33 cellular contexts compared by ENCODE assay signal in the genomic region with DNA sequence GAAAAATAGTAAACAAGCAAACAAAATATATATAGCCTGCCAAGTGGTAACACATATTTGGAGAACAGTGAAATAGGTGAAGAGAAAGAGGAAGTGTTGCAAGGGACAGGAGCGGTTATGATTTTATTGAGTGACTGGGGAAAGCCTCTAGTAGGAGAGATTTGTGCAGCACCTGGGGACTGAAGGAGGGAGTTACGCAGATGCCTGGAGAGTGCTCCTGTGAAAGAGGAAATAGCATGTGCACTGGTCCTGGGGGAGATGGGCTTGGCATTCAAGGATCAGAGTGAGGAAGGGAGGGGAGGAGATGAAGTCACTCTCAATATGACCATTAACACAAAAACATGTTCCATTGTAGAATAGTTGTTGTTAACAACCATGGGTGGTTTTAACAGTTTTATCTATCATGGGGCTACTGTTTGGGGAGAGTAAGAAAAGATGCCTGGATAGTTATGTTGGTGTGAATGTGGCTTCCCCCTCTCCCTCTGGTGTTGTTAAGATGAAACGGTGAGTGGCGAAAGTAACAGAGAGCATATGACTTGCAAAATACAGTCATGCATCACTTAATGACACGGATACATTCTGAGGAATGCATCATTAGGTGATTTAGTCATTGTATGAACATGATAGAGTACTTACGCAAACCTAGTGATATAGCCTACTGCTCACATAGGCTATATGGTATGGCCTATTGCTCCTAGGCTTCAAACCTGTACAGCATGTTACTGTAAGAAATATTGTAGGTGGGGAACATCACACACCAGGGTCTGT.
"Had no signal": no experiment of that assay in that cellular context is flagged by ENCODE, and none has a peak within 500 bp of the region (broad histone marks: within the 10 kb centered on the region; RNA-seq: fewer than 3 reads in every experiment).

No MANE protein-coding gene starts in this region.

- H3K4me3 ChIP-seq: gastroesophageal sphincter, heart left ventricle, pancreas, prostate gland, skin epidermis, tibial nerve had no signal

- H3K9me3 Mint-ChIP-seq: activated CD4-positive, alpha-beta T cell treated with anti-CD3 and anti-CD28 coated beads, Interleukin-2, amount 10 ng/mL, durations not matched to agents 24 days and 14 days had no signal

- H3K4me1 Mint-ChIP-seq: activated CD4-positive, alpha-beta T cell treated with anti-CD3 and anti-CD28 coated beads, Interleukin-2, amount 10 ng/mL, durations not matched to agents 24 days and 14 days; activated naive CD8-positive, alpha-beta T cell treated with anti-CD3 and anti-CD28 coated beads for 36 hours; immature natural killer cell; naive thymus-derived CD4-positive, alpha-beta T cell had no signal

- H3K27ac ChIP-seq: brain microvascular endothelial cell, gastroesophageal sphincter, heart left ventricle, pancreas, prostate gland, skin epidermis, tibial nerve, WERI-Rb-1 had no signal

- H3K27me3 ChIP-seq: brain microvascular endothelial cell, gastroesophageal sphincter, heart left ventricle, pancreas, tibial nerve had no signal

- H3K36me3 ChIP-seq: brain microvascular endothelial cell, gastroesophageal sphincter, heart left ventricle, pancreas, prostate gland, tibial nerve, WERI-Rb-1 had no signal

- H3K9me3 ChIP-seq: gastroesophageal sphincter, pancreas, prostate gland, tibial nerve had no signal

- H3K27ac Mint-ChIP-seq: activated CD4-positive, alpha-beta memory T cell treated with anti-CD3 and anti-CD28 coated beads for 36 hours; activated CD4-positive, alpha-beta T cell treated with anti-CD3 and anti-CD28 coated beads, Interleukin-2, amount 10 ng/mL, durations not matched to agents 24 days and 14 days; activated naive CD4-positive, alpha-beta T cell treated with anti-CD3 and anti-CD28 coated beads for 36 hours; activated naive CD8-positive, alpha-beta T cell treated with anti-CD3 and anti-CD28 coated beads for 36 hours; activated T-helper 1 cell treated with anti-CD3 and anti-CD28 coated beads, Interleukin-12 subunit alpha, Interleukin-12 subunit beta, Interleukin-2, Interleukin-4 antibody, amounts not matched to agents 30 ng/mL and 10 ng/mL and 1 ng/mL, durations not matched to agents 14 hours and 24 hours and 36 hours; immature natural killer cell; naive thymus-derived CD4-positive, alpha-beta T cell had no signal

- FAIRE-seq: astrocyte, endothelial cell of umbilical vein, kidney, pancreas, TTC549 had no signal

- H3K27me3 Mint-ChIP-seq: activated CD4-positive, alpha-beta memory T cell treated with anti-CD3 and anti-CD28 coated beads for 36 hours; activated CD4-positive, alpha-beta T cell treated with anti-CD3 and anti-CD28 coated beads, Interleukin-2, amount 10 ng/mL, durations not matched to agents 24 days and 14 days; activated naive CD8-positive, alpha-beta T cell treated with anti-CD3 and anti-CD28 coated beads for 36 hours had no signal

- H3K36me3 Mint-ChIP-seq: activated CD4-positive, alpha-beta memory T cell treated with anti-CD3 and anti-CD28 coated beads for 36 hours; activated naive CD8-positive, alpha-beta T cell treated with anti-CD3 and anti-CD28 coated beads for 36 hours; immature natural killer cell; naive thymus-derived CD4-positive, alpha-beta T cell had no signal

- DNase-seq: activated CD4-positive, alpha-beta memory T cell treated with anti-CD3 and anti-CD28 coated beads for 36 hours; activated CD4-positive, alpha-beta T cell treated with anti-CD3 and anti-CD28 coated beads, Interleukin-2, amount 10 ng/mL, durations not matched to agents 24 days and 14 days; activated CD4-positive, CD25-positive, alpha-beta regulatory T cell treated with anti-CD3 and anti-CD28 coated beads, Interleukin-2, amount 50 U/mL, for 72 hours; activated CD8-positive, alpha-beta memory T cell treated with anti-CD3 and anti-CD28 coated beads, Interleukin-2, amount 50 U/mL, for 4 hours; activated effector memory CD4-positive, alpha-beta T cell treated with anti-CD3 and anti-CD28 coated beads, Interleukin-2, amount 50 U/mL, for 16 hours; activated naive CD4-positive, alpha-beta T cell treated with anti-CD3 and anti-CD28 coated beads for 36 hours; activated naive CD8-positive, alpha-beta T cell treated with anti-CD3 and anti-CD28 coated beads for 36 hours; activated T-cell treated with anti-CD3 and anti-CD28 coated beads, Interleukin-2, amount 50 U/mL, for 1 hour; brain microvascular endothelial cell; central memory CD4-positive, alpha-beta T cell; heart left ventricle; hypothalamus; immature natural killer cell; kidney; midbrain; naive thymus-derived CD4-positive, alpha-beta T cell; pancreas; retina; stimulated activated CD4-positive, alpha-beta T cell treated with anti-CD3 and anti-CD28 coated beads, Interleukin-12 subunit alpha, Interleukin-12 subunit beta, amount 100 ng/mL, for 4 hours; stimulated activated CD4-positive, alpha-beta T cell treated with anti-CD3 and anti-CD28 coated beads, Interleukin-4, amount 100 ng/mL, for 4 hours; stimulated activated CD8-positive, alpha-beta memory T cell treated with anti-CD3 and anti-CD28 coated beads, Interleukin-4, amount 100 ng/mL, for 48 hours; stimulated activated naive CD4-positive, alpha-beta T cell; T-helper 9 cell; WERI-Rb-1 had no signal

- ATAC-seq: gastroesophageal sphincter; naive thymus-derived CD4-positive, alpha-beta T cell; pancreas; sciatic nerve had no signal

- H3K4me3 Mint-ChIP-seq: activated CD4-positive, alpha-beta memory T cell treated with anti-CD3 and anti-CD28 coated beads for 36 hours; activated CD4-positive, alpha-beta T cell treated with anti-CD3 and anti-CD28 coated beads, Interleukin-2, amount 10 ng/mL, durations not matched to agents 24 days and 14 days; activated naive CD4-positive, alpha-beta T cell treated with anti-CD3 and anti-CD28 coated beads for 36 hours; activated naive CD8-positive, alpha-beta T cell treated with anti-CD3 and anti-CD28 coated beads for 36 hours; activated T-helper 1 cell treated with anti-CD3 and anti-CD28 coated beads, Interleukin-12 subunit alpha, Interleukin-12 subunit beta, Interleukin-2, Interleukin-4 antibody, amounts not matched to agents 30 ng/mL and 10 ng/mL and 1 ng/mL, durations not matched to agents 14 hours and 24 hours and 36 hours; immature natural killer cell; naive thymus-derived CD4-positive, alpha-beta T cell had no signal

- H3K4me1 ChIP-seq: gastroesophageal sphincter, pancreas, prostate gland, tibial nerve had no signal
